ENCODE assay signal across 14 cellular contexts in genomic region chr4:150581611-150582010, GRCh38. TPM values are rescaled to one million over a fixed set of nuclear protein-coding genes. Genes with fewer than 3 reads are reported as not detected.
DNase-seq lines count a peak whose midpoint lies in the region; ATAC-seq and TF ChIP-seq lines count a peak whose summit lies in the region.
"Had no signal": no experiment of that assay in that cellular context is flagged by ENCODE, and none has a peak within 500 bp of the region (broad histone marks: within the 10 kb centered on the region; RNA-seq: fewer than 3 reads in every experiment).

No MANE protein-coding gene starts in this region.

- intact Hi-C loops in Right ventricle myocardium superior (cut with DNase I): no loop called here

- peak; percentile 57 to 58 for DNase-seq in cardiac muscle cell (ENCODE audit: low read depth in 1 of 2, low spot score in 1 of 2)
- DNase-seq in Right ventricle myocardium superior: no peak
- peak; percentile 99 for DNase-seq in fibroblast of gingiva (ENCODE audit: low read depth)
- DNase-seq in GOT3 (lab: John Stamatoyannopoulos, UW): no peak
- DNase-seq in HAP-1 (ENCODE audit: low spot score in 2 of 2): no peak
- DNase-seq in DMS79 treated with DMSO at 0.1 percent for 48 hours (lab: John Stamatoyannopoulos, UW): no peak
- DNase-seq in foreskin keratinocyte: no peak
- DNase-seq: 8988T; activated T-cell treated with anti-CD3 and anti-CD28 coated beads, Interleukin-2, amount 50 U/mL, for 4 hours; caudate nucleus; NCI-H526; SIG-M5; stimulated activated naive B cell treated with anti-CD40 and anti-IgM and Interleukin-4, amounts not matched to agents 10 μg/mL and 1 μg/mL and 100 μg/mL, for 72 hours had no signal

- H3K27ac ChIP-seq in cardiac muscle cell: no peak overlapping the region
- H3K27ac ChIP-seq in mucosa of rectum (ENCODE audit: low read depth in 2 of 2, low read length in 2 of 2): peak overlapping the region; percentile 69 to 80
- no peak overlapping the region for H3K27ac ChIP-seq in foreskin keratinocyte

- ATAC-seq in Right ventricle myocardium superior (ENCODE audit: poor library complexity) (no peak), foreskin keratinocyte (no peak)
- ATAC-seq: activated T-cell treated with anti-CD3 and anti-CD28 coated beads, Interleukin-2, amount 50 U/mL, for 4 hours; stimulated activated naive B cell treated with anti-CD40 and anti-IgM and Interleukin-4, amounts not matched to agents 10 μg/mL and 1 μg/mL and 100 μg/mL, for 72 hours had no signal

- no peak overlapping the region for H3K9ac ChIP-seq in mucosa of rectum (ENCODE audit: low read depth in 1 of 2, low read length in 2 of 2)

- peaks cover 5% of the 10 kb centered on the region for H3K4me1 ChIP-seq in cardiac muscle cell (ENCODE audit: low read depth)
- H3K4me1 ChIP-seq in mucosa of rectum (ENCODE audit: control insufficient read depth in 2 of 2, insufficient read depth in 2 of 2, low read length in 2 of 2): no peaks in the 10 kb centered on the region
- peaks cover 5% of the 10 kb centered on the region; the same call in 1 of the 2 replicates for H3K4me1 ChIP-seq in HAP-1
- no peaks in the 10 kb centered on the region for H3K4me1 ChIP-seq in foreskin keratinocyte

- H3K9me3 ChIP-seq in cardiac muscle cell (ENCODE audit: low read depth): no peaks in the 10 kb centered on the region
- no peaks in the 10 kb centered on the region for H3K9me3 ChIP-seq in mucosa of rectum (ENCODE audit: control insufficient read depth in 2 of 2, low read length in 2 of 2)
- H3K9me3 ChIP-seq in HAP-1: no peaks in the 10 kb centered on the region

- H3K36me3 ChIP-seq in cardiac muscle cell: no peaks in the 10 kb centered on the region
- H3K36me3 ChIP-seq in mucosa of rectum (ENCODE audit: control insufficient read depth in 2 of 2, insufficient read depth in 2 of 2, low read length in 2 of 2): peaks cover 9 to 13% of the 10 kb centered on the region in 2 donors
- H3K36me3 ChIP-seq in HAP-1 (replicated peaks): no peaks in the 10 kb centered on the region

- in situ Hi-C loops in HAP-1 (cut with MboI; ENCODE audit: low sequenced_read_pairs): no loop called here

- TF ChIP-seq CTCF in cardiac muscle cell (IDR thresholded peaks at IDR 0.05; ENCODE audit: low read depth, low read length): no peak
- TF ChIP-seq CTCF in foreskin keratinocyte (conservative IDR thresholded peaks at IDR 0.05): no peak

- H3K4me3 ChIP-seq in cardiac muscle cell (no peak overlapping the region), mucosa of rectum (ENCODE audit: low read length in 2 of 2) (peak overlapping the region; percentile 51 to 58), HAP-1 (no peak overlapping the region)

- peaks cover 91% of the 10 kb centered on the region for H3K27me3 ChIP-seq in cardiac muscle cell
- no peaks in the 10 kb centered on the region for H3K27me3 ChIP-seq in mucosa of rectum (ENCODE audit: control insufficient read depth in 2 of 2, insufficient read depth in 2 of 2, low read length in 2 of 2)
- no peaks in the 10 kb centered on the region for H3K27me3 ChIP-seq in HAP-1 (ENCODE audit: low read depth)
- H3K27me3 ChIP-seq in foreskin keratinocyte: no peaks in the 10 kb centered on the region

RNA-seq across cellular contexts. Expression of gene MAB21L2, which starts 0.3 kb away (rescaled TPM):
- total RNA-seq in cardiac muscle cell (0.54 and 0.81 TPM in 2 replicates), Right ventricle myocardium superior (0.11 TPM), foreskin keratinocyte (not detected in 2 replicates)
- polyA plus RNA-seq in cardiac muscle cell (0.12 and 0.47 TPM in 2 replicates), foreskin keratinocyte (not detected in 2 replicates)
- total RNA-seq: activated T-cell treated with anti-CD3 and anti-CD28 coated beads, Interleukin-2, amount 50 U/mL, for 4 hours had no signal

Comparison
In these comparisons a context has a peak if more than half of its experiments do, and no peak if none do; other contexts are left out.
1. DNase-seq: peak in cardiac muscle cell (2 of 2) and fibroblast of gingiva (single experiment); none in Right ventricle myocardium superior (single experiment), GOT3 (single experiment), HAP-1 (0 of 2), DMS79 treated with DMSO at 0.1 percent for 48 hours (single experiment) and foreskin keratinocyte (0 of 2).
2. H3K27ac ChIP-seq: peak in mucosa of rectum (2 of 2); none in cardiac muscle cell (single experiment) and foreskin keratinocyte (single experiment).
3. H3K4me3 ChIP-seq: peak in mucosa of rectum (2 of 2); none in cardiac muscle cell (single experiment) and HAP-1 (single experiment).